ENCODE assay signal across 17 cellular contexts in the genomic region with DNA sequence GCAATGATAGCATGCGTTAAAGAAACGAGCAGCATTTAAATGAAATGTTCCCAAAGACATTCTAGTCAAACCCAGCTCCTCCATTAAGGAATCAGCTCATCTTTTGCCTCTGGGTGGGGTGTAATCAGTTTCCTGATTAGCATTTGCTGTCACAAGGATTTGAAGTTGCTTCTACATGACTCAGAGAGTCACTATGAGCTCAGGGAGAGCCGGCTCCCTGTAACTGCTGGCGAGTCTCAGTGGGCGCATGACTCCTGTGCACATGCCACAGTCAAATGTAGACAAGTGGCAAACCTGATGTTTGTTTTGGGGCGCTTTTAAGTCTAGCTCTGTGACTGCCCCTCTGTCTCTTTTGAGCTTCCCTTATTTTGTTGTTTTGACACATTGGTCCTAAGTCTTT.
"Had no signal": no experiment of that assay in that cellular context is flagged by ENCODE, and none has a peak within 500 bp of the region (broad histone marks: within the 10 kb centered on the region; RNA-seq: fewer than 3 reads in every experiment).

No MANE protein-coding gene starts in this region.

- H3K4me1 ChIP-seq: gastroesophageal sphincter, heart right ventricle, tibial artery, uterus had no signal

- H3K27me3 ChIP-seq: gastroesophageal sphincter, heart right ventricle, tibial artery, uterus had no signal

- H3K36me3 Mint-ChIP-seq: activated CD4-positive, alpha-beta memory T cell treated with anti-CD3 and anti-CD28 coated beads for 36 hours; activated naive CD8-positive, alpha-beta T cell had no signal

- H3K4me3 Mint-ChIP-seq: activated B cell treated with CpG ODN at 0.5 μM for 24 hours; activated CD4-positive, alpha-beta memory T cell treated with anti-CD3 and anti-CD28 coated beads for 36 hours; activated naive CD8-positive, alpha-beta T cell; nephron had no signal

- H3K27me3 Mint-ChIP-seq: activated B cell treated with CpG ODN at 0.5 μM for 24 hours; activated CD4-positive, alpha-beta memory T cell treated with anti-CD3 and anti-CD28 coated beads for 36 hours; activated naive CD8-positive, alpha-beta T cell had no signal

- H3K27ac ChIP-seq: epithelial cell of prostate, gastroesophageal sphincter, heart right ventricle, tibial artery, uterus had no signal

- ATAC-seq: gastroesophageal sphincter; heart right ventricle; left lobe of liver; stimulated activated naive CD8-positive, alpha-beta T cell treated with anti-CD3 and anti-CD28 coated beads, Interleukin-15, Interleukin-2, amounts not matched to agents 100 U/mL and 50 U/mL, for 24 hours had no signal

- H3K36me3 ChIP-seq: gastroesophageal sphincter, heart right ventricle, tibial artery, uterus had no signal

- H3K4me3 ChIP-seq: gastroesophageal sphincter, heart right ventricle, lung, tibial artery, uterus had no signal

- H3K4me1 Mint-ChIP-seq: activated B cell treated with CpG ODN at 0.5 μM for 24 hours, nephron had no signal

- DNase-seq: activated B cell treated with CpG ODN at 0.5 μM for 24 hours; activated CD4-positive, alpha-beta memory T cell treated with anti-CD3 and anti-CD28 coated beads for 36 hours; activated CD4-positive, alpha-beta T cell treated with anti-CD3 and anti-CD28 coated beads for 4 hours; activated T-cell treated with anti-CD3 and anti-CD28 coated beads for 4 hours; heart right ventricle; midbrain; retina; stimulated activated naive CD8-positive, alpha-beta T cell treated with anti-CD3 and anti-CD28 coated beads, Interleukin-15, Interleukin-2, amounts not matched to agents 100 U/mL and 50 U/mL, for 24 hours; SW 1271; tibial artery; uterus had no signal

- H3K9me3 ChIP-seq: gastroesophageal sphincter, tibial artery, uterus had no signal

- H3K27ac Mint-ChIP-seq: activated B cell treated with CpG ODN at 0.5 μM for 24 hours; activated CD4-positive, alpha-beta memory T cell treated with anti-CD3 and anti-CD28 coated beads for 36 hours; activated naive CD8-positive, alpha-beta T cell; nephron had no signal
